In the genomic region with DNA sequence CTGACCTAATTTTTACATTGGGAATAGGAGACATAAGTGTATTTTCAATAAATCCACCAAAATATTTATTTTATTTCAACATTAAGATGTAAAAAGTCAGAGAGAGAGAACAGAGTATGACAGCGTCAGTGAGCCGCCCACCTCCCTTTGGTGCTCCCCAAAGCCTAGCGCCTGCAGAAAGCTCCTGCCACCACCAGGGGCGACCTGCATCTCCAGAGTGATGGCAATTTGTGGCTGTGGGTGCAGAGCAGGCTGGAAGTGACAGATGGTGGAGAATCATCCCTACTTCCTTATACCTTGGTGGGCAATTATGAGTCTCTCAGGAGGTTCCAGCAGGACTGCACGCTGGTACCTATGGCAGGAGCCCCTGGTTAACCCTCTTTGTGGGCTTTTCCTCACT, we compare ENCODE assay signal across 20 cellular contexts.
DNase-seq lines count a peak whose midpoint lies in the region; ATAC-seq and TF ChIP-seq lines count a peak whose summit lies in the region.
"Had no signal": no experiment of that assay in that cellular context is flagged by ENCODE, and none has a peak within 500 bp of the region (broad histone marks: within the 10 kb centered on the region; RNA-seq: fewer than 3 reads in every experiment).

No MANE protein-coding gene starts in this region.

- H3K27ac ChIP-seq in H9 (ENCODE audit: insufficient read length, low read depth, low read length) (no peak overlapping the region), OCI-LY1 (ENCODE audit: low read depth, low read length, poor library complexity, severe bottlenecking) (no peak overlapping the region), left lung (no peak overlapping the region)

- no peak overlapping the region for H4K91ac ChIP-seq in H9 (ENCODE audit: insufficient read length, low read depth, low read length)

- H3K56ac ChIP-seq in H9 (ENCODE audit: insufficient read length, low read depth, low read length) = no peak overlapping the region

- H3K36me3 ChIP-seq in OCI-LY1 (ENCODE audit: insufficient read depth, low read length) (no peaks in the 10 kb centered on the region), left lung (no peaks in the 10 kb centered on the region)

- no peak overlapping the region for H2BK120ac ChIP-seq in H9 (ENCODE audit: low read depth, low read length, poor library complexity, severe bottlenecking)

- no peak overlapping the region for H2BK15ac ChIP-seq in H9 (ENCODE audit: low read depth, low read length)

- no peak overlapping the region for H3T11ph ChIP-seq in H9 (ENCODE audit: low read length)

- H3K36me3 Mint-ChIP-seq in H9 (ENCODE audit: insufficient read depth in 1 of 3, low read depth in 3 of 3) = no peaks in the 10 kb centered on the region
- H3K36me3 Mint-ChIP-seq: CD8-positive, alpha-beta memory T cell had no signal

- H3K9me3 Mint-ChIP-seq in H9 = no peaks in the 10 kb centered on the region

- H3K4ac ChIP-seq in H9 (ENCODE audit: low read depth, low read length) = no peak overlapping the region

- H3K79me2 ChIP-seq in H9 (ENCODE audit: insufficient read depth, low read length) (no peaks in the 10 kb centered on the region), OCI-LY1 (ENCODE audit: insufficient read depth, low read length) (no peaks in the 10 kb centered on the region)

- H2BK12ac ChIP-seq in H9 (ENCODE audit: insufficient read length, low read depth, low read length) = no peak overlapping the region

- peaks cover 0 to 4% of the 10 kb centered on the region in 2 experiments; a peak in 2 of 4 replicates for H3K4me1 Mint-ChIP-seq in H9
- H3K4me1 Mint-ChIP-seq: CD8-positive, alpha-beta memory T cell had no signal

- H3K79me1 ChIP-seq in H9 (ENCODE audit: insufficient read depth, low read depth, low read length, poor library complexity, severe bottlenecking) = no peaks in the 10 kb centered on the region

- WGBS in H9 (ENCODE audit: extremely low coverage, insufficient read length, low lambda C conversion rate) = no CpG with 5 or more reads among the region's 5 CpGs

- H3K9me3 ChIP-seq in H9 (ENCODE audit: control insufficient read depth, low read depth, low read length) = no peaks in the 10 kb centered on the region
- H3K9me3 ChIP-seq in OCI-LY1 (ENCODE audit: low read length) = no peaks in the 10 kb centered on the region
- H3K9me3 ChIP-seq in left lung = no peaks in the 10 kb centered on the region

- no peak overlapping the region for H4K8ac ChIP-seq in H9 (replicated peaks; ENCODE audit: insufficient read length, low read depth, low read length)

- ATAC-seq in left lung = no peak

- DNase-seq in DMS53 (lab: John Stamatoyannopoulos, UW) = peak; percentile 18
- DNase-seq in DMS53 treated with DMSO at 0.1 percent for 48 hours (lab: John Stamatoyannopoulos, UW; ENCODE audit: unreplicated experiment) = no peak
- peak; percentile 66 for DNase-seq in H9
- DNase-seq in islet precursor cell = peak; percentile 62
- DNase-seq in NCI-H2081 (lab: John Stamatoyannopoulos, UW) = no peak
- DNase-seq in left lung = no peak
- DNase-seq in anterior cingulate cortex (lab: John Stamatoyannopoulos, UW) = no peak
- DNase-seq: 8988T; activated effector memory CD4-positive, alpha-beta T cell treated with Interleukin-2 at 50 U/mL for 16 hours; amniotic stem cell; CD8-positive, alpha-beta memory T cell; foreskin fibroblast; GF-D8; GOT3; KG1; mammary epithelial cell; NCI-H2029 treated with DMSO at 0.1 percent for 48 hours; NK-92 treated with Interleukin-12 subunit alpha and Interleukin-12 subunit beta, amount 100 ng/mL, for 24 hours; retina had no signal

- H3K4me2 ChIP-seq in H9 (ENCODE audit: insufficient read depth, insufficient read length, low read length) (no peak overlapping the region), OCI-LY1 (ENCODE audit: low read length) (no peak overlapping the region)

- intact Hi-C loops in left lung (cut with DNase I) = no loop called here

- no peaks in the 10 kb centered on the region for H3K23me2 ChIP-seq in H9 (ENCODE audit: insufficient read length, low read depth, low read length, poor library complexity, severe bottlenecking)

- H3K27ac Mint-ChIP-seq in H9 = no peak overlapping the region

- H3K18ac ChIP-seq in H9 (ENCODE audit: insufficient read length, low read depth, low read length) = no peak overlapping the region

- H3F3A ChIP-seq in OCI-LY1 (ENCODE audit: insufficient read depth, low read length) = no peaks in the 10 kb centered on the region

- H2BK20ac ChIP-seq in H9 (ENCODE audit: low read depth, low read length, poor library complexity, severe bottlenecking) = no peak overlapping the region

- H3K9ac ChIP-seq in H9 (ENCODE audit: extremely low read depth, insufficient read length, low read length) = no peak overlapping the region
- no peak overlapping the region for H3K9ac ChIP-seq in OCI-LY1 (ENCODE audit: low read length)

- H4K20me1 ChIP-seq in H9 (ENCODE audit: control insufficient read depth, insufficient read depth, insufficient read length) (no peaks in the 10 kb centered on the region), OCI-LY1 (ENCODE audit: insufficient read depth, low read length) (no peaks in the 10 kb centered on the region)

- H3K14ac ChIP-seq in H9 (ENCODE audit: insufficient read depth, low read length) = no peak overlapping the region

- no peak overlapping the region for H3K23ac ChIP-seq in H9 (ENCODE audit: insufficient read length, low read depth, low read length)

- peaks cover 11% of the 10 kb centered on the region for H3K27me3 Mint-ChIP-seq in H9 (ENCODE audit: low read depth)

- no peak overlapping the region for H3K4me3 Mint-ChIP-seq in H9
- H3K4me3 Mint-ChIP-seq: CD8-positive, alpha-beta memory T cell had no signal

- H2BK5ac ChIP-seq in H9 (ENCODE audit: insufficient read length, low read length) = no peak overlapping the region

- H3K4me1 ChIP-seq in H9 (ENCODE audit: insufficient read depth, low read length) = no peaks in the 10 kb centered on the region
- no peaks in the 10 kb centered on the region for H3K4me1 ChIP-seq in OCI-LY1 (ENCODE audit: insufficient read depth, low read length, severe bottlenecking)
- H3K4me1 ChIP-seq in left lung = no peaks in the 10 kb centered on the region

- H3K27me3 ChIP-seq in H9 (ENCODE audit: insufficient read depth, low read length) (no peaks in the 10 kb centered on the region), OCI-LY1 (ENCODE audit: insufficient read depth, low read length) (no peaks in the 10 kb centered on the region), left lung (peaks cover 0 to 17% of the 10 kb centered on the region in 2 donors)

- H3K4me3 ChIP-seq in OCI-LY1 (ENCODE audit: low read depth, low read length, poor library complexity, severe bottlenecking) (no peak overlapping the region), left lung (no peak overlapping the region)

- TF ChIP-seq CTCF in H9 (conservative IDR thresholded peaks at IDR 0.05) (peak; percentile 74), OCI-LY1 (IDR thresholded peaks at IDR 0.05; ENCODE audit: low read length) (peak; percentile 44; the same call in 1 of the 2 replicates), left lung (IDR thresholded peaks at IDR 0.05) (no peak)

- no peak overlapping the region for H4K5ac ChIP-seq in H9 (ENCODE audit: insufficient read length, low read depth, low read length)

- H3K9me2 ChIP-seq in OCI-LY1 (ENCODE audit: low read depth, low read length) = no peaks in the 10 kb centered on the region

- H2AFZ ChIP-seq in H9 (ENCODE audit: low read length) = no peak overlapping the region
- no peak overlapping the region for H2AFZ ChIP-seq in OCI-LY1 (ENCODE audit: low read length)

- no peak overlapping the region for H2AK5ac ChIP-seq in H9 (ENCODE audit: insufficient read length, low read length)

Comparison
In these comparisons a context has a peak if more than half of its experiments do, and no peak if none do; other contexts are left out.
1. DNase-seq: peak in DMS53 (single experiment), H9 (single experiment) and islet precursor cell (single experiment); none in DMS53 treated with DMSO at 0.1 percent for 48 hours (single experiment), NCI-H2081 (0 of 2), left lung (0 of 2) and anterior cingulate cortex (0 of 58).
2. CTCF ChIP-seq: peak in H9 (single experiment) and OCI-LY1 (single experiment); none in left lung (0 of 2).